ENCODE assay signal across 24 cellular contexts in the genomic region with DNA sequence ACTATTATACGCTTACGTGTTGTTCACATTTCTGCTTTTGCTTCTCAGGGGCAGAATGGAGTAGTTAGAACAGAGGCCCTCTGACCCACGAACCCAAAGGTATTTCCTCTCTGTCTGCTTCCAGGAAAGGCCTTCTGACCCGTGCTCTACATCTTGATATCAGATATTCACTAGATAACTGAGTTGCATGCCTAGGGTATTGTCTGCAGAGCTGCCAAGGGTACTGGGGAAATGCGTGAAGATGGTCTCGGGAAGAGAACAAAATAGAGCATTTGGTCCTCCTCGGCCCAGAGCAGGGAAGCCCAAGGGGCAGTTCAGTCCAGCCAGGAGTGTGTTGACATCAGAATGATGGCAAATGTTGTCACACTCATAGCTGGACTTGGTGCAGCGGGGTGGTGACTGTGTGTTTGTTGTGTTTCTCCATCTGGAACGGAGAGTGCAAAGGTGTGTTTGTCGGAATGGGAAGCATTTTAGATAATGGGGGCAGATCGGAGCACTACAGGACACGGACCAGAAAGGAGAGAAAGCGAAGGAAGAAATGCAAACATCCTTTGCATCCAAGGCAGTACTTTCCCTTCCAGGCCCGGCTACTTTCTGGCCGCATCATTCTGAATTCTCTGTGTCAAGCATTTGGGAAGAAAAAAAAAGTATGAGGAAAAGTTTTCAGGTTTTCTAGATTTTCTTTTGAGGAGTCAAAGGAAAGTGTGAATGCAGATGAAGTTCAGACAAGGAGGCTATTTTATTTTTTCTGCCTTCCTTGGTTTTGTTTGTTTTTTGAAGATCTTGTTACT. TPM values are rescaled to one million over a fixed set of nuclear protein-coding genes. Genes with fewer than 3 reads are reported as not detected.
A peak's percentile ranks its signal among the peaks of the same experiment; 100 is the strongest.
DNase-seq lines count a peak whose midpoint lies in the region; ATAC-seq and TF ChIP-seq lines count a peak whose summit lies in the region.
"Had no signal": no experiment of that assay in that cellular context is flagged by ENCODE, and none has a peak within 500 bp of the region (broad histone marks: within the 10 kb centered on the region; RNA-seq: fewer than 3 reads in every experiment).

No MANE protein-coding gene starts in this region.

- H3K4me1 Mint-ChIP-seq in endodermal cell, result peaks cover 49% of the 10 kb centered on the region
- H3K4me1 Mint-ChIP-seq: CD4-positive, CD25-positive, alpha-beta regulatory T cell had no signal

- no peak overlapping the region for H3K9ac ChIP-seq in endodermal cell (ENCODE audit: extremely low read depth, low read length, poor library complexity, severe bottlenecking)
- H3K9ac ChIP-seq: KMS-11 had no signal

- H3K27ac ChIP-seq in endodermal cell (ENCODE audit: low read depth, low read length) (no peak overlapping the region), right lobe of liver (peak overlapping the region; percentile 79 to 97 (median 95)), upper lobe of right lung (no peak overlapping the region), substantia nigra (ENCODE audit: low read depth, low read length, poor library complexity, severe bottlenecking) (no peak overlapping the region), SJCRH30 (no peak overlapping the region)
- H3K27ac ChIP-seq: KMS-11 had no signal

- in situ Hi-C loops in Caki2 (cut with HindIII; ENCODE audit: low pct_unique_long_range_greater_than_20kb, low sequenced_read_pairs), result no loop called here

- H3K36me3 ChIP-seq in endodermal cell (ENCODE audit: control insufficient read depth, insufficient read depth, low read length) (peaks cover 20% of the 10 kb centered on the region), right lobe of liver (no peaks in the 10 kb centered on the region), upper lobe of right lung (no peaks in the 10 kb centered on the region), SJCRH30 (no peaks in the 10 kb centered on the region)

- WGBS in endodermal cell (ENCODE audit: insufficient coverage in 1 of 2, insufficient read length in 1 of 2), 2 experiments, result 92 to 96% methylated on average over 10 to 15 of the region's 15 CpGs
- 20% methylated on average over 15 of the region's 15 CpGs for WGBS in right lobe of liver (ENCODE audit: insufficient coverage, low coverage, low lambda C conversion rate, missing lambda C conversion rate)

- TF ChIP-seq CTCF in endodermal cell (conservative IDR thresholded peaks at IDR 0.05) (no peak), right lobe of liver (IDR thresholded peaks at IDR 0.05) (no peak), upper lobe of right lung (IDR thresholded peaks at IDR 0.05) (no peak)

- H3K9me3 Mint-ChIP-seq in endodermal cell, result peaks cover 11% of the 10 kb centered on the region
- H3K9me3 Mint-ChIP-seq: IgD-negative memory B cell had no signal

- H3K4me1 ChIP-seq in endodermal cell (ENCODE audit: control insufficient read depth, insufficient read depth, low read length) (peaks cover 15% of the 10 kb centered on the region), right lobe of liver (peaks cover 0 to 52% (median 21%) of the 10 kb centered on the region in 4 donors), upper lobe of right lung (no peaks in the 10 kb centered on the region), SJCRH30 (no peaks in the 10 kb centered on the region)

- peak; percentile 84 to 91 (median 87) for ATAC-seq in right lobe of liver
- ATAC-seq in upper lobe of right lung, result no peak
- ATAC-seq in GM18861 (IDR thresholded peaks at IDR 0.05; ENCODE audit: unreplicated experiment), result no peak
- ATAC-seq: SK-N-SH treated with all-trans-retinoic acid at 6 μM for 48 hours had no signal

- TF ChIP-seq POLR2A in right lobe of liver (IDR thresholded peaks at IDR 0.05), result peak; percentile 69

- no peaks in the 10 kb centered on the region for H3K27me3 Mint-ChIP-seq in endodermal cell (ENCODE audit: insufficient read depth)

- H3K36me3 Mint-ChIP-seq in endodermal cell (ENCODE audit: low read depth), result peaks cover 32% of the 10 kb centered on the region
- H3K36me3 Mint-ChIP-seq: CD4-positive, CD25-positive, alpha-beta regulatory T cell had no signal

- no peak overlapping the region for H3K27ac Mint-ChIP-seq in endodermal cell
- H3K27ac Mint-ChIP-seq: CD4-positive, CD25-positive, alpha-beta regulatory T cell; IgD-negative memory B cell had no signal

- no peak overlapping the region for H3K4me3 Mint-ChIP-seq in endodermal cell
- H3K4me3 Mint-ChIP-seq: CD4-positive, CD25-positive, alpha-beta regulatory T cell had no signal

- H3K27me3 ChIP-seq in endodermal cell (ENCODE audit: control insufficient read depth, insufficient read depth, low read length, poor library complexity, severe bottlenecking) (no peaks in the 10 kb centered on the region), right lobe of liver (no peaks in the 10 kb centered on the region), upper lobe of right lung (no peaks in the 10 kb centered on the region), SJCRH30 (no peaks in the 10 kb centered on the region)

- H3K4me3 ChIP-seq in endodermal cell (ENCODE audit: low read length) (peak overlapping the region; percentile 24), right lobe of liver (peak overlapping the region in 1 of 3 donors; percentile 17), upper lobe of right lung (no peak overlapping the region), SJCRH30 (no peak overlapping the region)

- intact Hi-C loops in right lobe of liver (cut with DNase I), result no loop called here
- intact Hi-C loops in upper lobe of right lung (cut with DNase I), result no loop called here

- DNase-seq in Caki2 (ENCODE audit: low read depth) (peak; percentile 68), endodermal cell (no peak), right lobe of liver (peak; percentile 63 to 90 (median 82)), upper lobe of right lung (peak; percentile 31), substantia nigra (lab: John Stamatoyannopoulos, UW) (no peak), SJCRH30 (no peak)
- DNase-seq: CD4-positive, CD25-positive, alpha-beta regulatory T cell; DMS53; GOT3; HCEC 1CT; MM.1S; NCI-H1417; NCI-H1694; NCI-H2081; NCI-H2171; NCI-H345; NCI-H524; NCI-H748 treated with DMSO at 0.1 percent for 48 hours had no signal

- peaks cover 16% of the 10 kb centered on the region for H3K9me3 ChIP-seq in endodermal cell (ENCODE audit: control insufficient read depth, low read length)
- no peaks in the 10 kb centered on the region for H3K9me3 ChIP-seq in right lobe of liver
- H3K9me3 ChIP-seq in upper lobe of right lung, result no peaks in the 10 kb centered on the region
- H3K9me3 ChIP-seq in SJCRH30 (replicated peaks), result no peaks in the 10 kb centered on the region

RNA-seq across cellular contexts. Expression of gene GLT1D1, which starts 8.1 kb away (rescaled TPM):
- 0.07 and 3.6 TPM in 2 replicates for total RNA-seq in Caki2 (2014; rRNA removed; shearing (Covaris generic); ENCODE audit: low replicate concordance)
- total RNA-seq in endodermal cell (10 to 100 TPM; 23.8 to 25.4 TPM), right lobe of liver (10 to 100 TPM; 14.9 to 21.9 (median 20.2) TPM), upper lobe of right lung (3.5 TPM)
- polyA plus RNA-seq in endodermal cell (2013, experiment 1 of 2), result 7.3 TPM
- 7.9 TPM for polyA plus RNA-seq in endodermal cell (2013, experiment 2 of 2)
- 0.10 TPM in 1 of 2 replicates, not detected in the other for total RNA-seq in SJCRH30 (2014; rRNA removed; shearing (Covaris generic))
- total RNA-seq: A172; CD4-positive, CD25-positive, alpha-beta regulatory T cell had no signal
- polyA plus RNA-seq: BJ, IgD-negative memory B cell had no signal

RNA-seq across cellular contexts. Expression of gene SLC15A4, which starts 37.7 kb away (rescaled TPM):
- 35.9 and 46.4 TPM in 2 replicates for total RNA-seq in Caki2 (2014; rRNA removed; shearing (Covaris generic); ENCODE audit: low replicate concordance)
- total RNA-seq in endodermal cell (10 to 100 TPM; 28.2 to 39.5 TPM), right lobe of liver (10 to 100 TPM; 10.7 to 49.2 (median 25.5) TPM), upper lobe of right lung (31.3 TPM)
- 18.9 TPM for polyA plus RNA-seq in endodermal cell (2013, experiment 1 of 2)
- 21.5 TPM for polyA plus RNA-seq in endodermal cell (2013, experiment 2 of 2)
- 18.7 and 20.6 TPM in 2 replicates for total RNA-seq in SJCRH30 (2014; rRNA removed; shearing (Covaris generic))

Comparison
In these comparisons a context has a peak if more than half of its experiments do, and no peak if none do; other contexts are left out.
1. DNase-seq: peak in Caki2 (single experiment), right lobe of liver (3 of 3) and upper lobe of right lung (single experiment); none in endodermal cell (single experiment), substantia nigra (0 of 49) and SJCRH30 (0 of 2).
2. H3K27ac ChIP-seq: peak in right lobe of liver (3 of 3); none in endodermal cell (single experiment), upper lobe of right lung (single experiment), substantia nigra (single experiment) and SJCRH30 (single experiment).
3. ATAC-seq: peak in right lobe of liver (4 of 4); none in upper lobe of right lung (single experiment) and GM18861 (single experiment).